ENCODE assay signal across 1 cellular context in the genomic region with DNA sequence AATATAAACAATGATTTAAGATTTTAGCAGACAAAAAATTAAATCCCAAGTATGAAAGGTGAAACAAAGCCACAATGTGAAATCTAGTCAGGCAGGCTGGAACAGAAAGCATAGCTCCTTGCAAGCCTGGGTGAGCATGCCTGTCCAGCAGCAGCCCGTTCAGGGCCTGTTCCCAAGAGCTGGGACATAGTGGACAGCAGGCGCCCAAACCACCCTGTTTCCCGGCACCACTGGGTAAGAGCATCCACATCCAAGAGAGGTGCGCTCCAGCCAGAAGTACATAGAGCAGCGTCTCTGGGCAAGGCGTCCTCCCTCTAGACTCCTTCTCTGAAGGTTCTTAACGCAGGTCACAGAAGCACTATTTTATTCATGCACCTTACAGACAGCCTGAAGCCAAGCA.
TF ChIP-seq lines count a peak whose summit lies in the region.

No MANE protein-coding gene starts in this region.

TF ChIP-seq in SK-N-SH treated with all-trans-retinoic acid at 6 μM for 48 hours, 23 proteins besides CTCF, POLR2A, EP300 and RAD21 (continued from another document):
- TF ChIP-seq, protein P1, sequence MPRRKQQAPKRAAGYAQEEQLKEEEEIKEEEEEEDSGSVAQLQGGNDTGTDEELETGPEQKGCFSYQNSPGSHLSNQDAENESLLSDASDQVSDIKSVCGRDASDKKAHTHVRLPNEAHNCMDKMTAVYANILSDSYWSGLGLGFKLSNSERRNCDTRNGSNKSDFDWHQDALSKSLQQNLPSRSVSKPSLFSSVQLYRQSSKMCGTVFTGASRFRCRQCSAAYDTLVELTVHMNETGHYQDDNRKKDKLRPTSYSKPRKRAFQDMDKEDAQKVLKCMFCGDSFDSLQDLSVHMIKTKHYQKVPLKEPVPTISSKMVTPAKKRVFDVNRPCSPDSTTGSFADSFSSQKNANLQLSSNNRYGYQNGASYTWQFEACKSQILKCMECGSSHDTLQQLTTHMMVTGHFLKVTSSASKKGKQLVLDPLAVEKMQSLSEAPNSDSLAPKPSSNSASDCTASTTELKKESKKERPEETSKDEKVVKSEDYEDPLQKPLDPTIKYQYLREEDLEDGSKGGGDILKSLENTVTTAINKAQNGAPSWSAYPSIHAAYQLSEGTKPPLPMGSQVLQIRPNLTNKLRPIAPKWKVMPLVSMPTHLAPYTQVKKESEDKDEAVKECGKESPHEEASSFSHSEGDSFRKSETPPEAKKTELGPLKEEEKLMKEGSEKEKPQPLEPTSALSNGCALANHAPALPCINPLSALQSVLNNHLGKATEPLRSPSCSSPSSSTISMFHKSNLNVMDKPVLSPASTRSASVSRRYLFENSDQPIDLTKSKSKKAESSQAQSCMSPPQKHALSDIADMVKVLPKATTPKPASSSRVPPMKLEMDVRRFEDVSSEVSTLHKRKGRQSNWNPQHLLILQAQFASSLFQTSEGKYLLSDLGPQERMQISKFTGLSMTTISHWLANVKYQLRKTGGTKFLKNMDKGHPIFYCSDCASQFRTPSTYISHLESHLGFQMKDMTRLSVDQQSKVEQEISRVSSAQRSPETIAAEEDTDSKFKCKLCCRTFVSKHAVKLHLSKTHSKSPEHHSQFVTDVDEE (CRISPR knock-in tag; IDR thresholded peaks at IDR 0.05), result no peak
- TF ChIP-seq ARNTL (CRISPR knock-in tag; IDR thresholded peaks at IDR 0.05; ENCODE audit: borderline replicate concordance, low read depth) (no peak), ZFP30 (CRISPR knock-in tag; IDR thresholded peaks at IDR 0.05) (no peak), CSDC2 (CRISPR knock-in tag; IDR thresholded peaks at IDR 0.05) (no peak), PPARA (CRISPR knock-in tag; IDR thresholded peaks at IDR 0.05; ENCODE audit: borderline replicate concordance) (no peak), BACH2 (CRISPR knock-in tag; IDR thresholded peaks at IDR 0.05; ENCODE audit: borderline replicate concordance) (no peak), ESRRG (CRISPR knock-in tag; IDR thresholded peaks at IDR 0.05) (no peak), TOX (CRISPR knock-in tag; IDR thresholded peaks at IDR 0.05; ENCODE audit: borderline replicate concordance) (no peak), ZNF8 (CRISPR knock-in tag; IDR thresholded peaks at IDR 0.05) (no peak)
- TF ChIP-seq, protein P2, sequence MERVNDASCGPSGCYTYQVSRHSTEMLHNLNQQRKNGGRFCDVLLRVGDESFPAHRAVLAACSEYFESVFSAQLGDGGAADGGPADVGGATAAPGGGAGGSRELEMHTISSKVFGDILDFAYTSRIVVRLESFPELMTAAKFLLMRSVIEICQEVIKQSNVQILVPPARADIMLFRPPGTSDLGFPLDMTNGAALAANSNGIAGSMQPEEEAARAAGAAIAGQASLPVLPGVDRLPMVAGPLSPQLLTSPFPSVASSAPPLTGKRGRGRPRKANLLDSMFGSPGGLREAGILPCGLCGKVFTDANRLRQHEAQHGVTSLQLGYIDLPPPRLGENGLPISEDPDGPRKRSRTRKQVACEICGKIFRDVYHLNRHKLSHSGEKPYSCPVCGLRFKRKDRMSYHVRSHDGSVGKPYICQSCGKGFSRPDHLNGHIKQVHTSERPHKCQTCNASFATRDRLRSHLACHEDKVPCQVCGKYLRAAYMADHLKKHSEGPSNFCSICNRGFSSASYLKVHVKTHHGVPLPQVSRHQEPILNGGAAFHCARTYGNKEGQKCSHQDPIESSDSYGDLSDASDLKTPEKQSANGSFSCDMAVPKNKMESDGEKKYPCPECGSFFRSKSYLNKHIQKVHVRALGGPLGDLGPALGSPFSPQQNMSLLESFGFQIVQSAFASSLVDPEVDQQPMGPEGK (CRISPR knock-in tag; IDR thresholded peaks at IDR 0.05; ENCODE audit: borderline replicate concordance), result no peak
